ENCODE assay signal across 2 cellular contexts in genomic region chr7:55187701-55188491, GRCh38.
TF ChIP-seq lines count a peak whose summit lies in the region.

No MANE protein-coding gene starts in this region.

TF ChIP-seq in HepG2, 621 proteins besides CTCF, POLR2A, EP300 and RAD21 (continued from another document and continues in another):
- TF ChIP-seq ATF6 (CRISPR knock-in tag; conservative IDR thresholded peaks at IDR 0.05) (no peak), RFX1 (IDR thresholded peaks at IDR 0.05) (no peak), RAD51 (IDR thresholded peaks at IDR 0.05; ENCODE audit: borderline replicate concordance) (no peak), ZXDC (CRISPR knock-in tag; IDR thresholded peaks at IDR 0.05) (no peak; the same call in 1 of the 2 replicates), ZNF383 (CRISPR knock-in tag; IDR thresholded peaks at IDR 0.05; ENCODE audit: borderline replicate concordance) (no peak), SMAD9 (CRISPR knock-in tag; IDR thresholded peaks at IDR 0.05) (no peak), MIER2 (CRISPR knock-in tag; IDR thresholded peaks at IDR 0.05) (no peak), BCL3 (CRISPR knock-in tag; IDR thresholded peaks at IDR 0.05) (no peak), ZNF282 (IDR thresholded peaks at IDR 0.05; ENCODE audit: partially characterized antibody) (no peak), ZBTB7A (CRISPR knock-in tag; IDR thresholded peaks at IDR 0.05) (peak; percentile 52; the same call in 1 of the 2 replicates), NR3C1 (CRISPR knock-in tag; IDR thresholded peaks at IDR 0.05) (no peak), SP5 (CRISPR knock-in tag; IDR thresholded peaks at IDR 0.05; ENCODE audit: borderline replicate concordance, low read depth) (peak; percentile 16; the same call in 1 of the 2 replicates), ZNF430 (CRISPR knock-in tag; IDR thresholded peaks at IDR 0.05) (no peak), HHEX (CRISPR knock-in tag; IDR thresholded peaks at IDR 0.05) (no peak), ZNF644 (CRISPR knock-in tag; IDR thresholded peaks at IDR 0.05; ENCODE audit: low read depth) (no peak), TRAFD1 (CRISPR knock-in tag; IDR thresholded peaks at IDR 0.05; ENCODE audit: borderline replicate concordance) (0 out of 2 replicates have a peak, but pooled peaks have one; percentile 60), ZNF124 (CRISPR knock-in tag; IDR thresholded peaks at IDR 0.05) (no peak), MLXIP (CRISPR knock-in tag; IDR thresholded peaks at IDR 0.05; ENCODE audit: borderline replicate concordance) (no peak), SALL1 (CRISPR knock-in tag; IDR thresholded peaks at IDR 0.05) (0 out of 2 replicates have a peak, but pooled peaks have one; percentile 8)

TF ChIP-seq in SK-N-SH treated with all-trans-retinoic acid at 6 μM for 48 hours, 23 proteins besides CTCF, POLR2A, EP300 and RAD21 (continued from another document):
- TF ChIP-seq CREB5 (CRISPR knock-in tag; IDR thresholded peaks at IDR 0.05; ENCODE audit: low read depth) = no peak
